In genomic region chr10:94150541-94151184, GRCh38 we compare ENCODE assay signal across 28 cellular contexts.
"Had no signal": no experiment of that assay in that cellular context is flagged by ENCODE, and none has a peak within 500 bp of the region (broad histone marks: within the 10 kb centered on the region; RNA-seq: fewer than 3 reads in every experiment).

No MANE protein-coding gene starts in this region.

- H3K9me3 ChIP-seq: ascending aorta, body of pancreas, MG63, SJSA1 had no signal

- H3K4me1 ChIP-seq: body of pancreas, SJSA1 had no signal

- DNase-seq: activated CD4-positive, alpha-beta memory T cell treated with anti-CD3 and anti-CD28 coated beads for 36 hours; activated CD4-positive, alpha-beta T cell treated with anti-CD3 and anti-CD28 coated beads, Interleukin-2, amount 10 ng/mL, durations not matched to agents 7 days and 5 days; activated CD4-positive, CD25-positive, alpha-beta regulatory T cell; activated CD8-positive, alpha-beta memory T cell treated with anti-CD3 and anti-CD28 coated beads for 24 hours; activated gamma-delta T cell; activated naive CD4-positive, alpha-beta T cell treated with anti-CD3 and anti-CD28 coated beads for 36 hours; activated naive CD8-positive, alpha-beta T cell treated with anti-CD3 and anti-CD28 coated beads for 36 hours; activated T-cell treated with anti-CD3 and anti-CD28 coated beads, Interleukin-2, amount 50 U/mL, for 48 hours; body of pancreas; central memory CD4-positive, alpha-beta T cell; KG1; MG63; MV-4-11; NCI-H1105; NCI-H1436; NCI-H1694 treated with DMSO at 0.1 percent for 48 hours; NCI-H2029 treated with DMSO at 0.1 percent for 48 hours; NCI-H345; NCI-H510A treated with DMSO at 0.1 percent for 48 hours; NCI-H748 treated with DMSO at 0.1 percent for 48 hours; T-helper 17 cell; T1000 had no signal

- H3K27ac ChIP-seq: ascending aorta, body of pancreas, coronary artery, SJSA1 had no signal

- H3K36me3 ChIP-seq: ascending aorta, MG63, SJSA1 had no signal

- ATAC-seq: activated T-helper 17 cell treated with anti-CD3 and anti-CD28 coated beads, Interleukin-2, amount 50 U/mL, for 72 hours; body of pancreas; T-helper 17 cell had no signal

- FAIRE-seq: bronchial epithelial cell, TTC549 had no signal

- H3K4me3 ChIP-seq: ascending aorta, body of pancreas, coronary artery, MG63, SJSA1 had no signal

- H3K27me3 ChIP-seq: ascending aorta, body of pancreas, MG63, SJSA1 had no signal
